ENCODE assay signal across 8 cellular contexts in genomic region chr2:11446733-11447248, GRCh38. TPM values are rescaled to one million over a fixed set of nuclear protein-coding genes. Genes with fewer than 3 reads are reported as not detected.
DNase-seq lines count a peak whose midpoint lies in the region; ATAC-seq and TF ChIP-seq lines count a peak whose summit lies in the region.

No MANE protein-coding gene starts in this region.

- TF ChIP-seq CTCF in DOHH2 (IDR thresholded peaks at IDR 0.05; ENCODE audit: low read depth, low read length, poor library complexity, severe bottlenecking) (peak; percentile 89), RWPE2 (IDR thresholded peaks at IDR 0.05; ENCODE audit: poor library complexity, severe bottlenecking) (peak; percentile 81)

- H3K36me3 ChIP-seq in DOHH2 (ENCODE audit: control insufficient read depth, low read length) (peaks cover 72% of the 10 kb centered on the region), RWPE2 (ENCODE audit: low read depth) (peaks cover 79% of the 10 kb centered on the region)

- H3K27ac ChIP-seq in DOHH2 (ENCODE audit: low read depth, low read length) (no peak overlapping the region), RWPE2 (ENCODE audit: poor library complexity, severe bottlenecking) (no peak overlapping the region)

- H3K27me3 ChIP-seq in DOHH2 (ENCODE audit: control insufficient read depth, low read length) (no peaks in the 10 kb centered on the region), RWPE2 (ENCODE audit: insufficient read depth, poor library complexity, severe bottlenecking) (no peaks in the 10 kb centered on the region)

- no peaks in the 10 kb centered on the region for H3K79me2 ChIP-seq in DOHH2 (ENCODE audit: control insufficient read depth, low read length)

- no peak overlapping the region for H3K4me3 ChIP-seq in DOHH2 (ENCODE audit: low read length)
- H3K4me3 ChIP-seq in RWPE2 (ENCODE audit: severe bottlenecking), result no peak overlapping the region

- peak; percentile 46 for DNase-seq in HK-2 (ENCODE audit: unreplicated experiment)
- no peak for DNase-seq in RWPE2 (ENCODE audit: low spot score)
- peak in 45 of 58 donors; percentile 7 to 76 (median 25) for DNase-seq in anterior cingulate cortex (lab: John Stamatoyannopoulos, UW)
- DNase-seq in left ventricle myocardium superior, result peak; percentile 33
- DNase-seq in retina, result peak; percentile 79
- no peak for DNase-seq in SIG-M5 treated with dmso at 0.1 percent for 504 hours (lab: John Stamatoyannopoulos, UW; ENCODE audit: unreplicated experiment)

- intact Hi-C loops in left ventricle myocardium superior (cut with micrococcal nuclease), result loop anchor here (10.0 kb wide), 1 partner anchor 212 kb away; no protein-coding TSS in a partner anchor

- no peaks in the 10 kb centered on the region for H3F3A ChIP-seq in DOHH2 (ENCODE audit: control insufficient read depth, insufficient read depth)

- H3K4me1 ChIP-seq in DOHH2 (ENCODE audit: control insufficient read depth, low read length) (no peaks in the 10 kb centered on the region), RWPE2 (ENCODE audit: insufficient read depth, poor library complexity, severe bottlenecking) (no peaks in the 10 kb centered on the region)

- ATAC-seq in RWPE2 (ENCODE audit: low read depth), result peak; percentile 45; the same call in 1 of the 3 replicates
- ATAC-seq in left ventricle myocardium superior, result peak; percentile 81
- ATAC-seq in GM19324 (IDR thresholded peaks at IDR 0.05; ENCODE audit: low FRiP score, unreplicated experiment), result no peak

- H3K4me2 ChIP-seq in DOHH2 (ENCODE audit: low read length), result no peak overlapping the region

- H3K9me2 ChIP-seq in DOHH2 (replicated peaks; ENCODE audit: control insufficient read depth, low read length), result no peaks in the 10 kb centered on the region

- peaks cover 3% of the 10 kb centered on the region; the same call in 1 of the 2 replicates for H3K9me3 ChIP-seq in DOHH2 (ENCODE audit: control insufficient read depth, insufficient read depth, low read length)
- no peaks in the 10 kb centered on the region for H3K9me3 ChIP-seq in RWPE2 (ENCODE audit: severe bottlenecking)

- H4K20me1 ChIP-seq in DOHH2 (ENCODE audit: control insufficient read depth, insufficient read depth, low read depth, low read length), result no peaks in the 10 kb centered on the region

RNA-seq across cellular contexts. Expression of gene E2F6, which starts 19.2 kb away (rescaled TPM):
- 12.6 TPM for total RNA-seq in left ventricle myocardium superior

Comparison
In these comparisons a context has a peak if more than half of its experiments do, and no peak if none do; other contexts are left out.
1. DNase-seq: peak in HK-2 (single experiment), anterior cingulate cortex (45 of 58), left ventricle myocardium superior (single experiment) and retina (single experiment); none in RWPE2 (single experiment) and SIG-M5 treated with dmso at 0.1 percent for 504 hours (single experiment).